In the genomic region with DNA sequence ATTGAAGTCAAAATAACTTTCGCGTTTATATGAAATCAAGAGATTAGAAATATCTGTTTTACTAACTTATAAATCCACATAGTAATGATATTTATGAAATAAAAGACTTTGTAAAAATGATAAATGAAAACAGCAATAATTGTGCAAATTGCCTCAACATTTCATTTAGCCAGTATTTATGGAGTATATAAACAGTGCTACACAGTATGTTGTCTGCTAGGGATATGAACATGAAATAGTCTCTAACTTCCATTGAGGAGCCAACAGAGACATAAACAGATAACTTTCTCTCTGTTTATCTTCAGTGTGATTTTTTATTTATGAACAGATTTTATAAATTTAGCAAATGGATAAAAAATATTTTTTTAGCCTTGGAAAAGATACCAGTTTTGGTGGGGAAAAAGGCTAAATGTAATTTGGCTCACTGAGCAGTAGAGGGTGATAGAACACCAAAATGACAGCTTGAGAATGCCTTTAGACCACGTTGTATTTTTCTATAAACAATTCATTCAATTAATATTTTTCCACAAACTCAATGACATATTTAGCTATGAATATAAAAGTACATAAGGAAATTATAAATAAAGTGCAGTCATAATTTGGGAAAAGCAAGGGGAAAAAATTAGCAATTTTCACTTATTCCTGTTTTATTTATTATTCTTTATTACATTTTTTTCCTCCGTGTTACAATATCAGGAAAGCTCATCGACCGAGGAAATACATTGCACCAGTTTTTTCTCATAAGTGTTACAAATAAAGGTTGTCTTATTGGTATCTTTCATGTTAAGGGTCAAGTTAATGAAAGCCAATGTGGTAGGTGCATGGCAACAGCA, we compare ENCODE assay signal across 8 cellular contexts. TPM values are rescaled to one million over a fixed set of nuclear protein-coding genes. Genes with fewer than 3 reads are reported as not detected.
DNase-seq lines count a peak whose midpoint lies in the region; ATAC-seq and TF ChIP-seq lines count a peak whose summit lies in the region.

No MANE protein-coding gene starts in this region.

- H3K9me3 ChIP-seq in IMR-90 (ENCODE audit: control insufficient read depth, insufficient read depth, low read length) (no peaks in the 10 kb centered on the region), osteoblast (ENCODE audit: low read depth, low read length) (no peaks in the 10 kb centered on the region)

- H2BK20ac ChIP-seq in IMR-90 (ENCODE audit: low read depth, low read length): no peak overlapping the region

- no peak overlapping the region for H3K14ac ChIP-seq in IMR-90 (replicated peaks; ENCODE audit: low read depth, low read length)

- no peak overlapping the region for H3K9ac ChIP-seq in IMR-90 (ENCODE audit: low read depth, low read length)

- H4K20me1 ChIP-seq in IMR-90 (ENCODE audit: insufficient read depth, low read length) (no peaks in the 10 kb centered on the region), osteoblast (ENCODE audit: insufficient read depth, low read length) (no peaks in the 10 kb centered on the region)

- no peak overlapping the region for H4K5ac ChIP-seq in IMR-90 (ENCODE audit: low read depth, low read length)

- H3K9me3 Mint-ChIP-seq in activated naive CD4-positive, alpha-beta T cell treated with anti-CD3 and anti-CD28 coated beads, Interleukin-2, amount 50 U/mL, for 72 hours: no peaks in the 10 kb centered on the region

- H2AK5ac ChIP-seq in IMR-90 (ENCODE audit: low read depth, low read length): no peak overlapping the region

- TF ChIP-seq RAD21 in IMR-90 (IDR thresholded peaks at IDR 0.05; ENCODE audit: low read length): peak; percentile 93

- ATAC-seq in IMR-90 (ENCODE audit: low read depth) (peak; percentile 82), GM21390 (IDR thresholded peaks at IDR 0.05; ENCODE audit: unreplicated experiment) (no peak), HG03039 (IDR thresholded peaks at IDR 0.05; ENCODE audit: unreplicated experiment) (no peak)
- ATAC-seq in activated naive CD4-positive, alpha-beta T cell treated with anti-CD3 and anti-CD28 coated beads, Interleukin-2, amount 50 U/mL, for 72 hours: no peak

- no peak overlapping the region for H4K8ac ChIP-seq in IMR-90 (ENCODE audit: low read depth in 2 of 2, low read length in 2 of 2)

- no peak overlapping the region for H2BK15ac ChIP-seq in IMR-90 (ENCODE audit: low read depth, low read length)

- H3K27ac Mint-ChIP-seq in activated naive CD4-positive, alpha-beta T cell treated with anti-CD3 and anti-CD28 coated beads, Interleukin-2, amount 50 U/mL, for 72 hours: no peak overlapping the region

- no TSS peak for BruUV-seq in IMR-90 (replicated peaks; lab: Mats Ljungman, UMichigan)

- H2BK5ac ChIP-seq in IMR-90 (ENCODE audit: low read depth, low read length, poor library complexity, severe bottlenecking): no peak overlapping the region

- no peak overlapping the region for H3K56ac ChIP-seq in IMR-90 (ENCODE audit: extremely low read depth, insufficient read depth, low read length)

- H3K36me3 ChIP-seq in IMR-90 (ENCODE audit: control insufficient read depth, insufficient read depth, low read length) (no peaks in the 10 kb centered on the region), osteoblast (ENCODE audit: insufficient read depth, low read length) (no peaks in the 10 kb centered on the region)

- H2BK120ac ChIP-seq in IMR-90 (ENCODE audit: low read depth, low read length): no peak overlapping the region

- H3K18ac ChIP-seq in IMR-90 (ENCODE audit: low read depth, low read length): no peak overlapping the region

- no peak overlapping the region for H3K4me3 ChIP-seq in IMR-90 (ENCODE audit: insufficient read depth, low read depth, low read length)
- H3K4me3 ChIP-seq in osteoblast (ENCODE audit: insufficient read depth, low read length): no peak overlapping the region

- no peak for TF ChIP-seq POLR2A in IMR-90 (IDR thresholded peaks at IDR 0.05; ENCODE audit: low read depth, low read length)

- H3K4me1 ChIP-seq in IMR-90 (ENCODE audit: control insufficient read depth, insufficient read depth, low read length) (no peaks in the 10 kb centered on the region), osteoblast (ENCODE audit: insufficient read depth, low read length) (no peaks in the 10 kb centered on the region)

- H3K4ac ChIP-seq in IMR-90 (ENCODE audit: low read depth, low read length): no peak overlapping the region

- peaks cover 9% of the 10 kb centered on the region for H3K27me3 ChIP-seq in IMR-90 (ENCODE audit: control insufficient read depth, insufficient read depth, low read length)
- no peaks in the 10 kb centered on the region for H3K27me3 ChIP-seq in osteoblast (ENCODE audit: insufficient read depth, low read length)

- H3K23ac ChIP-seq in IMR-90 (ENCODE audit: low read depth, low read length): no peak overlapping the region

- no peaks in the 10 kb centered on the region for H3K36me3 Mint-ChIP-seq in activated naive CD4-positive, alpha-beta T cell treated with anti-CD3 and anti-CD28 coated beads, Interleukin-2, amount 50 U/mL, for 72 hours

- POLR2A ChIA-PET in IMR-90 (lab: Charles Lee; ENCODE audit: unreplicated experiment): no interaction called here

- intact Hi-C loops in IMR-90 (cut with micrococcal nuclease): loop anchor here (1.0 to 10.0 kb wide), 5 partner anchors 46 to 728 kb away; no protein-coding TSS in a partner anchor

- DNase-seq in EL (peak; percentile 34), IMR-90 (peak; percentile 50), RKO (ENCODE audit: low spot score) (peak; percentile 48), fibroblast of gingiva (ENCODE audit: low read depth) (peak; percentile 15), osteoblast (ENCODE audit: insufficient read length, low spot score, missing footprints) (no peak)
- DNase-seq in activated naive CD4-positive, alpha-beta T cell treated with anti-CD3 and anti-CD28 coated beads, Interleukin-2, amount 50 U/mL, for 72 hours (ENCODE audit: low spot score in 2 of 2): no peak

- H4K91ac ChIP-seq in IMR-90 (ENCODE audit: insufficient read depth, low read depth, low read length): no peak overlapping the region

- no peak overlapping the region for H2AK9ac ChIP-seq in IMR-90 (replicated peaks; ENCODE audit: low read depth, low read length, poor library complexity)

- H3K9me1 ChIP-seq in IMR-90 (ENCODE audit: insufficient read depth, low read length): no peaks in the 10 kb centered on the region

- WGBS in IMR-90 (ENCODE audit: extremely low coverage in 2 of 2, insufficient read length in 1 of 2), 2 experiments: no CpG with 5 or more reads among the region's 6 CpGs

- H2AFZ ChIP-seq in IMR-90 (replicated peaks; ENCODE audit: low read length, poor library complexity) (no peak overlapping the region), osteoblast (ENCODE audit: low read length) (no peak overlapping the region)

- in situ Hi-C loops in IMR-90 (cut with MboI; ENCODE audit: low sequenced_read_pairs): loop anchor here (10.0 kb wide), 1 partner anchor 392 kb away; no protein-coding TSS in a partner anchor

- no peak overlapping the region for H3K4me2 ChIP-seq in IMR-90 (ENCODE audit: low read depth, low read length)
- peak overlapping the region; percentile 25 for H3K4me2 ChIP-seq in osteoblast (ENCODE audit: insufficient read depth, low read length)

- CTCF ChIA-PET in IMR-90 (lab: Yijun Ruan, JAX): interaction anchor here (0.7 to 3.6 kb wide), 10 partner anchors 10 to 389 kb away, joined by 3 to 27 read pairs (median 3); partner anchors contain the start of gene PRPF38B

- dilution Hi-C loops in IMR-90 (cut with HindIII; ENCODE audit: low sequenced_read_pairs, unreplicated experiment): no loop called here

- no peak overlapping the region for H3K27ac ChIP-seq in IMR-90 (ENCODE audit: insufficient read depth, low read length)
- no peak overlapping the region for H3K27ac ChIP-seq in osteoblast (ENCODE audit: low read depth, low read length)

- TF ChIP-seq CTCF in IMR-90 (conservative IDR thresholded peaks at IDR 0.05; ENCODE audit: low read depth, low read length) (peak; percentile 94), osteoblast (IDR thresholded peaks at IDR 0.05; ENCODE audit: extremely low read depth, low read depth, low read length) (peak; percentile 77)

- no peaks in the 10 kb centered on the region for H3K79me2 ChIP-seq in osteoblast (ENCODE audit: insufficient read depth, low read length)

- no peaks in the 10 kb centered on the region for H3K79me1 ChIP-seq in IMR-90 (ENCODE audit: low read depth in 1 of 2, low read length in 2 of 2)

TF ChIP-seq in IMR-90, 13 proteins besides CTCF, POLR2A, EP300 and RAD21:
- TF ChIP-seq CHD1 (IDR thresholded peaks at IDR 0.05; ENCODE audit: low read depth, low read length): no peak
- TF ChIP-seq FOS (IDR thresholded peaks at IDR 0.05; ENCODE audit: low read depth, low read length): no peak
- TF ChIP-seq RFX5 (IDR thresholded peaks at IDR 0.05; ENCODE audit: low read depth, low read length): no peak
- TF ChIP-seq MAFK (IDR thresholded peaks at IDR 0.05; ENCODE audit: low read depth, low read length): no peak
- peak; percentile 97 for TF ChIP-seq SMC3 (IDR thresholded peaks at IDR 0.05; ENCODE audit: low read depth, low read length)

RNA-seq across cellular contexts. Expression of gene EEIG2, which starts 47.4 kb away (rescaled TPM):
- total RNA-seq in IMR-90 (2012; rRNA removed) (4.8 and 5.8 TPM in 2 replicates), osteoblast (11.2 and 12.4 TPM in 2 replicates)
- polyA plus RNA-seq in IMR-90 (2012; rRNA removed): 1.4 and 1.7 TPM in 2 replicates
- 0.26 and 0.34 TPM in 2 replicates for polyA plus RNA-seq in IMR-90 (2012; cell fraction: cytosol; rRNA removed)
- polyA plus RNA-seq in IMR-90 (2012; cell fraction: nucleus; rRNA removed; ENCODE audit: low replicate concordance): 0.36 and 2.0 TPM in 2 replicates
- 10 to 100 TPM in 1 of 2 donors, 1 to 10 TPM in 1; 5.3 to 13.6 TPM for total RNA-seq in activated naive CD4-positive, alpha-beta T cell treated with anti-CD3 and anti-CD28 coated beads, Interleukin-2, amount 50 U/mL, for 72 hours

Comparison
In these comparisons a context has a peak if more than half of its experiments do, and no peak if none do; other contexts are left out.
1. DNase-seq: peak in EL (single experiment), IMR-90 (single experiment), RKO (single experiment) and fibroblast of gingiva (single experiment); none in osteoblast (single experiment) and activated naive CD4-positive, alpha-beta T cell treated with anti-CD3 and anti-CD28 coated beads, Interleukin-2, amount 50 U/mL, for 72 hours (0 of 2).